In genomic region chr19:14571695-14572490, GRCh38 we compare ENCODE assay signal across 8 cellular contexts. TPM values are rescaled to one million over a fixed set of nuclear protein-coding genes. Genes with fewer than 3 reads are reported as not detected.
DNase-seq lines count a peak whose midpoint lies in the region; ATAC-seq and TF ChIP-seq lines count a peak whose summit lies in the region.

Gene NDUFB7, minus strand, starts transcription at chr19:14572066. Its CDS starts 66 bp downstream, at chr19:14572000.

- H3K4ac ChIP-seq in IMR-90 (ENCODE audit: low read depth, low read length), result peak within 1 kb of the TSS; percentile 74

- H3K14ac ChIP-seq in IMR-90 (replicated peaks; ENCODE audit: low read depth, low read length), result peak within 1 kb of the TSS; percentile 90

- peaks cover 4% of the 10 kb centered on the region; the same call in 1 of the 2 replicates for H4K20me1 ChIP-seq in IMR-90 (ENCODE audit: insufficient read depth, low read length)
- H4K20me1 ChIP-seq in OCI-LY7 (ENCODE audit: insufficient read depth, low read length), result peaks cover 4% of the 10 kb centered on the region; the same call in 1 of the 2 replicates

- H3K4me1 ChIP-seq in IMR-90 (ENCODE audit: control insufficient read depth, insufficient read depth, low read length) (peaks cover 3% of the 10 kb centered on the region; the same call in 1 of the 2 replicates), OCI-LY7 (ENCODE audit: insufficient read depth, low read length, poor library complexity, severe bottlenecking) (peaks cover 38% of the 10 kb centered on the region), mucosa of descending colon (ENCODE audit: low read depth) (peaks cover 28% of the 10 kb centered on the region)

- H3K36me3 ChIP-seq in IMR-90 (ENCODE audit: control insufficient read depth, insufficient read depth, low read length) (peaks cover 6% of the 10 kb centered on the region), OCI-LY7 (ENCODE audit: insufficient read depth, low read length) (peaks cover 24% of the 10 kb centered on the region; the same call in 1 of the 2 replicates), mucosa of descending colon (ENCODE audit: low read depth) (no peaks in the 10 kb centered on the region)

- H3K9me3 ChIP-seq in IMR-90 (ENCODE audit: control insufficient read depth, insufficient read depth, low read length), result no peaks in the 10 kb centered on the region
- H3K9me3 ChIP-seq in OCI-LY7 (ENCODE audit: low read length), result peaks cover 6% of the 10 kb centered on the region; the same call in 1 of the 2 replicates
- H3K9me3 ChIP-seq in mucosa of descending colon, result no peaks in the 10 kb centered on the region

- H3K27me3 ChIP-seq in IMR-90 (ENCODE audit: control insufficient read depth, insufficient read depth, low read length), result no peaks in the 10 kb centered on the region

- BruUV-seq in IMR-90 (replicated peaks; lab: Mats Ljungman, UMichigan) (TSS peak; percentile 51), OCI-LY7 (replicated peaks; lab: Mats Ljungman, UMichigan) (TSS peak; percentile 82)

- ATAC-seq in GM21528 (IDR thresholded peaks at IDR 0.05; ENCODE audit: low FRiP score, unreplicated experiment) (peak; percentile 84), IMR-90 (ENCODE audit: low read depth) (peak; percentile 94), mucosa of descending colon (peak; percentile 96)

- peak within 1 kb of the TSS; percentile 79 for H3K9ac ChIP-seq in IMR-90 (ENCODE audit: low read depth, low read length)

- dilution Hi-C loops in IMR-90 (cut with HindIII; ENCODE audit: low sequenced_read_pairs, unreplicated experiment), result no loop called here

- H3K56ac ChIP-seq in IMR-90 (ENCODE audit: extremely low read depth, insufficient read depth, low read length), result peak within 1 kb of the TSS; percentile 43; the same call in 1 of the 2 replicates

- DNase-seq in DMS153 (lab: John Stamatoyannopoulos, UW) (peak; percentile 92), IMR-90 (peak; percentile 95), OCI-LY7 (ENCODE audit: low spot score) (peak; percentile 97), activated T-cell treated with anti-CD3 and anti-CD28 coated beads for 24 hours (ENCODE audit: low read depth) (peak; percentile 84), epithelial cell of esophagus (ENCODE audit: low read depth) (peak; percentile 96), mucosa of descending colon (peak; percentile 91 to 94 (median 92))
- peak; percentile 83 for DNase-seq in stimulated activated CD8-positive, alpha-beta memory T cell treated with anti-CD3 and anti-CD28 coated beads, Interleukin-4, amount 100 ng/mL, for 24 hours (ENCODE audit: low read depth)

- H4K5ac ChIP-seq in IMR-90 (ENCODE audit: low read depth, low read length), result peak within 1 kb of the TSS; percentile 94

- H3K9me2 ChIP-seq in OCI-LY7 (ENCODE audit: insufficient read depth, low read length), result no peaks in the 10 kb centered on the region

- in situ Hi-C loops in IMR-90 (cut with MboI; ENCODE audit: low sequenced_read_pairs), result loop anchor here (5.0 to 25.0 kb wide), 2 partner anchors 115 to 865 kb away; partner anchors contain the start of gene WIZ

- H3K9me1 ChIP-seq in IMR-90 (ENCODE audit: insufficient read depth, low read length), result 0 out of 2 replicates have a peak, but pooled peaks cover 5% of the 10 kb centered on the region

- peak within 1 kb of the TSS; percentile 88 for H2AK5ac ChIP-seq in IMR-90 (ENCODE audit: low read depth, low read length)

- intact Hi-C loops in IMR-90 (cut with micrococcal nuclease), result no loop called here
- intact Hi-C loops in OCI-LY7 (cut with micrococcal nuclease; ENCODE audit: unreplicated experiment), result loop anchor here (1.0 kb wide), 1 partner anchor 117 kb away; no protein-coding TSS in a partner anchor
- intact Hi-C loops in mucosa of descending colon (cut with DNase I, micrococcal nuclease), result loop anchor here (5.0 to 10.0 kb wide), 2 partner anchors 115 to 123 kb away; partner anchors contain the start of gene ZNF333 (in 1 of the 2)

- H2AFZ ChIP-seq in IMR-90 (replicated peaks; ENCODE audit: low read length, poor library complexity) (peak within 1 kb of the TSS; percentile 100), OCI-LY7 (ENCODE audit: low read length) (peak within 1 kb of the TSS; percentile 75)

- H2BK120ac ChIP-seq in IMR-90 (ENCODE audit: low read depth, low read length), result peak within 1 kb of the TSS; percentile 28; the same call in 1 of the 2 replicates

- TF ChIP-seq POLR2A in IMR-90 (IDR thresholded peaks at IDR 0.05; ENCODE audit: low read depth, low read length), result 0 out of 2 replicates have a peak, but pooled peaks have one; percentile 31

- 0 out of 2 replicates have a peak within 1 kb of the TSS, but pooled peaks have one; percentile 46 for H3K23ac ChIP-seq in IMR-90 (ENCODE audit: low read depth, low read length)

- H3K27ac ChIP-seq in IMR-90 (ENCODE audit: insufficient read depth, low read length) (peak within 1 kb of the TSS; percentile 87), OCI-LY7 (ENCODE audit: low read depth, low read length, poor library complexity, severe bottlenecking) (peak within 1 kb of the TSS; percentile 63)

- TF ChIP-seq RAD21 in IMR-90 (IDR thresholded peaks at IDR 0.05; ENCODE audit: low read length), result peak; percentile 22; the same call in 1 of the 2 replicates

- H3K4me2 ChIP-seq in IMR-90 (ENCODE audit: low read depth, low read length) (peak within 1 kb of the TSS; percentile 72), OCI-LY7 (ENCODE audit: low read length) (peak within 1 kb of the TSS; percentile 99)

- peaks cover 16% of the 10 kb centered on the region for H3K79me2 ChIP-seq in OCI-LY7 (ENCODE audit: insufficient read depth, low read depth, low read length)

- peaks cover 16 to 31% of the 10 kb centered on the region in 2 experiments for H3K79me1 ChIP-seq in IMR-90 (ENCODE audit: low read depth in 1 of 2, low read length in 2 of 2)

- WGBS in IMR-90 (ENCODE audit: extremely low coverage in 2 of 2, insufficient read length in 1 of 2), 2 experiments, result 1% methylated on average over 19 of the region's 40 CpGs; no CpG with 5 or more reads in 1 of the 2 experiments

- H3K18ac ChIP-seq in IMR-90 (ENCODE audit: low read depth, low read length), result no peak within 1 kb of the TSS; the same call in 1 of the 2 replicates

- peak within 1 kb of the TSS; percentile 97 to 99 for H4K8ac ChIP-seq in IMR-90 (ENCODE audit: low read depth in 2 of 2, low read length in 2 of 2)

- CTCF ChIA-PET in IMR-90 (lab: Yijun Ruan, JAX), result interaction anchor here (0.6 to 0.7 kb wide), 3 partner anchors 10 to 115 kb away, joined by 3 to 4 read pairs (median 3); no protein-coding TSS in a partner anchor
- CTCF ChIA-PET in OCI-LY7 (lab: Charles Lee; ENCODE audit: unreplicated experiment), result interaction anchor here (3.9 kb wide), 1 partner anchor 116 kb away, joined by 70 read pairs; the partner anchor contains the start of gene ZNF333

- TF ChIP-seq CTCF in IMR-90 (conservative IDR thresholded peaks at IDR 0.05; ENCODE audit: low read depth, low read length) (peak; percentile 85), OCI-LY7 (conservative IDR thresholded peaks at IDR 0.05; ENCODE audit: low read length) (peak; percentile 90), epithelial cell of esophagus (IDR thresholded peaks at IDR 0.05; ENCODE audit: insufficient read depth, low read depth, low read length, missing control alignments) (peak; percentile 88), mucosa of descending colon (IDR thresholded peaks at IDR 0.05) (peak; percentile 68)

- H2AK9ac ChIP-seq in IMR-90 (replicated peaks; ENCODE audit: low read depth, low read length, poor library complexity), result peak within 1 kb of the TSS; percentile 99

- H4K91ac ChIP-seq in IMR-90 (ENCODE audit: insufficient read depth, low read depth, low read length), result peak within 1 kb of the TSS; percentile 94

- H2BK20ac ChIP-seq in IMR-90 (ENCODE audit: low read depth, low read length), result no peak within 1 kb of the TSS

- POLR2A ChIA-PET in IMR-90 (lab: Charles Lee; ENCODE audit: unreplicated experiment), result no interaction called here
- POLR2A ChIA-PET in OCI-LY7 (lab: Charles Lee), result interaction anchor here (0.6 to 7.8 kb wide), 5 partner anchors 12 to 142 kb away, joined by 3 to 92 read pairs (median 3); partner anchors contain the start of gene ZNF333

- H3K4me3 ChIP-seq in IMR-90 (ENCODE audit: insufficient read depth, low read depth, low read length) (peak within 1 kb of the TSS; percentile 79), OCI-LY7 (ENCODE audit: low read depth, low read length, poor library complexity, severe bottlenecking) (peak within 1 kb of the TSS; percentile 98), epithelial cell of esophagus (ENCODE audit: low read length) (peak within 1 kb of the TSS; percentile 98), mucosa of descending colon (peak within 1 kb of the TSS; percentile 50)

- no peak within 1 kb of the TSS for H2BK15ac ChIP-seq in IMR-90 (ENCODE audit: low read depth, low read length)

- H2BK5ac ChIP-seq in IMR-90 (ENCODE audit: low read depth, low read length, poor library complexity, severe bottlenecking), result peak within 1 kb of the TSS; percentile 87

TF ChIP-seq in IMR-90, 13 proteins besides CTCF, POLR2A, EP300 and RAD21 (continues in another document):
- no peak for TF ChIP-seq RCOR1 (IDR thresholded peaks at IDR 0.05; ENCODE audit: insufficient replicate concordance, low read length)
- TF ChIP-seq NFE2L2 (IDR thresholded peaks at IDR 0.05; ENCODE audit: low read depth, low read length), result no peak
- TF ChIP-seq MAFK (IDR thresholded peaks at IDR 0.05; ENCODE audit: low read depth, low read length), result no peak
- no peak for TF ChIP-seq CHD1 (IDR thresholded peaks at IDR 0.05; ENCODE audit: low read depth, low read length)
- peak; percentile 26; the same call in 1 of the 2 replicates for TF ChIP-seq BHLHE40 (IDR thresholded peaks at IDR 0.05; ENCODE audit: low read depth, low read length)
- no peak for TF ChIP-seq CEBPB (IDR thresholded peaks at IDR 0.05; ENCODE audit: low read depth, low read length)
- TF ChIP-seq ELK1 (IDR thresholded peaks at IDR 0.05; ENCODE audit: borderline replicate concordance, low read depth, low read length), result no peak
- TF ChIP-seq SMC3 (IDR thresholded peaks at IDR 0.05; ENCODE audit: low read depth, low read length), result peak; percentile 28; the same call in 1 of the 2 replicates
- TF ChIP-seq FOS (IDR thresholded peaks at IDR 0.05; ENCODE audit: low read depth, low read length), result no peak

RNA-seq across cellular contexts. Expression of gene NDUFB7, which starts in this region (rescaled TPM):
- total RNA-seq in IMR-90 (2012; rRNA removed) (337 and 436 TPM in 2 replicates), OCI-LY7 (2022) (137 and 141 TPM in 2 replicates), mucosa of descending colon (100 to 1,000 TPM; 172 to 255 (median 241) TPM)
- polyA plus RNA-seq in IMR-90 (2012; rRNA removed), result 523 and 591 TPM in 2 replicates
- 616 and 949 TPM in 2 replicates for polyA plus RNA-seq in IMR-90 (2012; cell fraction: cytosol; rRNA removed)
- 86.4 and 295 TPM in 2 replicates for polyA plus RNA-seq in IMR-90 (2012; cell fraction: nucleus; rRNA removed; ENCODE audit: low replicate concordance)
- 282 and 301 TPM in 2 replicates for total RNA-seq in OCI-LY7 (2014; rRNA removed; shearing (Covaris generic))

Comparison
In these comparisons a context has a peak if more than half of its experiments do, and no peak if none do; other contexts are left out.
1. Peak in every context shown above with its lines: DNase-seq, ATAC-seq, H3K4me3 ChIP-seq and H3K27ac ChIP-seq.